19 cellular contexts compared by ENCODE assay signal in genomic region chr19:38114651-38115050, GRCh38.
DNase-seq lines count a peak whose midpoint lies in the region; ATAC-seq, FAIRE-seq and TF ChIP-seq lines count a peak whose summit lies in the region.
"Had no signal": no experiment of that assay in that cellular context is flagged by ENCODE, and none has a peak within 500 bp of the region (broad histone marks: within the 10 kb centered on the region; RNA-seq: fewer than 3 reads in every experiment).

No MANE protein-coding gene starts in this region.

- H3K9me3 ChIP-seq in A549 (no peaks in the 10 kb centered on the region), BLaER1 (peaks cover 31% of the 10 kb centered on the region), Loucy (ENCODE audit: insufficient read depth, low read depth, low read length) (no peaks in the 10 kb centered on the region)
- no peaks in the 10 kb centered on the region for H3K9me3 ChIP-seq in naive thymus-derived CD4-positive, alpha-beta T cell (ENCODE audit: control insufficient read depth in 2 of 3, low read length in 3 of 3)
- H3K9me3 ChIP-seq: Caco-2, SK-N-SH had no signal

- no peaks in the 10 kb centered on the region for H3K79me2 ChIP-seq in Loucy (ENCODE audit: insufficient read depth, low read length)
- H3K79me2 ChIP-seq in mesendoderm (ENCODE audit: control insufficient read depth, insufficient read depth, low read length), result no peaks in the 10 kb centered on the region

- no peak overlapping the region for H3K23ac ChIP-seq in mesendoderm (ENCODE audit: low read length)

- no peak overlapping the region for H2BK5ac ChIP-seq in mesendoderm (ENCODE audit: low read length)

- H3F3A ChIP-seq in Loucy (ENCODE audit: low read depth), result no peaks in the 10 kb centered on the region

- no peak for TF ChIP-seq CTCF in A549 (IDR thresholded peaks at IDR 0.05)
- TF ChIP-seq CTCF in Loucy (conservative IDR thresholded peaks at IDR 0.05; ENCODE audit: low read length), result no peak

- H3K4me2 ChIP-seq in A549 (no peak overlapping the region), BLaER1 (peak overlapping the region; percentile 68), Loucy (ENCODE audit: low read depth, low read length, poor library complexity, severe bottlenecking) (peak overlapping the region; percentile 82), mesendoderm (ENCODE audit: low read length) (no peak overlapping the region)
- H3K4me2 ChIP-seq: SK-N-SH had no signal

- no peak overlapping the region for H4K8ac ChIP-seq in mesendoderm (ENCODE audit: low read depth, low read length)

- no peaks in the 10 kb centered on the region for H3K79me1 ChIP-seq in mesendoderm (ENCODE audit: low read length)

- no peak overlapping the region for H2BK15ac ChIP-seq in mesendoderm (replicated peaks; ENCODE audit: low read depth)

- H4K20me1 ChIP-seq in BLaER1 (no peaks in the 10 kb centered on the region), Loucy (ENCODE audit: insufficient read depth, low read length, poor library complexity, severe bottlenecking) (no peaks in the 10 kb centered on the region)

- H3K27me3 Mint-ChIP-seq in naive thymus-derived CD4-positive, alpha-beta T cell, result no peaks in the 10 kb centered on the region
- H3K27me3 Mint-ChIP-seq: CD4-positive, alpha-beta T cell had no signal

- no peak for TF ChIP-seq RAD21 in A549 (conservative IDR thresholded peaks at IDR 0.05 in 1 of 2, IDR thresholded peaks at IDR 0.05 in 1 of 2)

- ATAC-seq in A549, result no peak; a peak in 1 of 6 replicates
- ATAC-seq in naive thymus-derived CD4-positive, alpha-beta T cell, result no peak
- ATAC-seq in GM18907 (IDR thresholded peaks at IDR 0.05; ENCODE audit: unreplicated experiment), result no peak
- ATAC-seq: K562 had no signal

- H4K5ac ChIP-seq in mesendoderm (ENCODE audit: low read length), result no peak overlapping the region

- 93% methylated on average over 12 of the region's 12 CpGs for WGBS in A549 (ENCODE audit: missing lambda C conversion rate)
- WGBS in mesendoderm (ENCODE audit: extremely low coverage, insufficient coverage, low lambda C conversion rate), result no CpG with 5 or more reads among the region's 12 CpGs

- peaks cover 0 to 6% (median 2%) of the 10 kb centered on the region in 11 donors for H3K9me3 Mint-ChIP-seq in naive thymus-derived CD4-positive, alpha-beta T cell
- H3K9me3 Mint-ChIP-seq: CD4-positive, alpha-beta T cell had no signal

- peak overlapping the region in 5 of 9 donors; percentile 6 to 28 (median 19) for H3K27ac Mint-ChIP-seq in naive thymus-derived CD4-positive, alpha-beta T cell
- H3K27ac Mint-ChIP-seq: CD4-positive, alpha-beta T cell had no signal

- TF ChIP-seq POLR2A in A549 (IDR thresholded peaks at IDR 0.05; ENCODE audit: low read length), result no peak

- POLR2A ChIA-PET in A549 (lab: Yijun Ruan, JAX), result no interaction called here
- POLR2A ChIA-PET in naive thymus-derived CD4-positive, alpha-beta T cell (lab: Charles Lee), result no interaction called here

- H3K27me3 ChIP-seq in BLaER1 (no peaks in the 10 kb centered on the region), Loucy (ENCODE audit: insufficient read depth, low read length, poor library complexity, severe bottlenecking) (no peaks in the 10 kb centered on the region), mesendoderm (ENCODE audit: insufficient read depth, low read length, poor library complexity) (no peaks in the 10 kb centered on the region)
- no peaks in the 10 kb centered on the region for H3K27me3 ChIP-seq in naive thymus-derived CD4-positive, alpha-beta T cell (ENCODE audit: control insufficient read depth in 2 of 2, insufficient read depth in 2 of 2, low read length in 2 of 2)

- H3K56ac ChIP-seq in mesendoderm (ENCODE audit: low read length), result no peak overlapping the region

- no peak for TF ChIP-seq EP300 in A549 (IDR thresholded peaks at IDR 0.05)

- H2AFZ ChIP-seq in Loucy (ENCODE audit: low read length), result 0 out of 2 replicates have a peak overlapping the region, but pooled peaks have one; percentile 50

- no peak for FAIRE-seq in A549 (lab: Jason Lieb, UNC)
- FAIRE-seq: K562 had no signal

- no peak overlapping the region for H3K4ac ChIP-seq in mesendoderm (ENCODE audit: low read depth, low read length)

- H3K36me3 ChIP-seq in BLaER1 (peaks cover 75% of the 10 kb centered on the region), Loucy (ENCODE audit: insufficient read depth, low read length) (peaks cover 22% of the 10 kb centered on the region; the same call in 1 of the 2 replicates), mesendoderm (ENCODE audit: control insufficient read depth, insufficient read depth, low read length) (peaks cover 7% of the 10 kb centered on the region)
- H3K36me3 ChIP-seq in naive thymus-derived CD4-positive, alpha-beta T cell (ENCODE audit: control insufficient read depth in 2 of 3, insufficient read depth in 3 of 3, low read length in 3 of 3), result peaks cover 0 to 37% (median 0%) of the 10 kb centered on the region in 3 experiments

- H3K9ac ChIP-seq in BLaER1 (no peak overlapping the region), Loucy (ENCODE audit: low read depth, low read length, poor library complexity, severe bottlenecking) (peak overlapping the region; percentile 70), mesendoderm (ENCODE audit: low read length) (no peak overlapping the region)
- H3K9ac ChIP-seq: SK-N-SH had no signal

- H3K9me2 ChIP-seq in Loucy (replicated peaks; ENCODE audit: low read depth, low read length), result no peaks in the 10 kb centered on the region
- H3K9me2 ChIP-seq: SK-N-SH had no signal

- peak overlapping the region in 1 of 10 donors; percentile 8 for H3K4me3 Mint-ChIP-seq in naive thymus-derived CD4-positive, alpha-beta T cell
- H3K4me3 Mint-ChIP-seq: CD4-positive, alpha-beta T cell had no signal

- peaks cover 8 to 68% (median 49%) of the 10 kb centered on the region in 5 donors for H3K36me3 Mint-ChIP-seq in naive thymus-derived CD4-positive, alpha-beta T cell

- no peak overlapping the region for H2BK120ac ChIP-seq in mesendoderm (ENCODE audit: low read depth, low read length)

- no peak overlapping the region for H3K27ac ChIP-seq in A549
- peak overlapping the region; percentile 48 for H3K27ac ChIP-seq in BLaER1
- no peak overlapping the region for H3K27ac ChIP-seq in naive thymus-derived CD4-positive, alpha-beta T cell (ENCODE audit: low read depth, low read length)
- H3K27ac ChIP-seq in mesendoderm (ENCODE audit: low read depth, low read length), result no peak overlapping the region

- H3K4me1 Mint-ChIP-seq in naive thymus-derived CD4-positive, alpha-beta T cell, result peaks cover 5 to 19% (median 15%) of the 10 kb centered on the region in 7 donors

- CTCF ChIA-PET in A549 (lab: Yijun Ruan, JAX), result interaction anchor here (0.9 to 3.2 kb wide), 10 partner anchors 12 to 216 kb away, joined by 3 to 14 read pairs (median 4); partner anchors contain the start of gene SIPA1L3
- CTCF ChIA-PET in naive thymus-derived CD4-positive, alpha-beta T cell (lab: Charles Lee), result no interaction called here

- H3K4me3 ChIP-seq in A549, result no peak overlapping the region
- no peak overlapping the region for H3K4me3 ChIP-seq in BLaER1
- H3K4me3 ChIP-seq in Loucy (ENCODE audit: low read length, poor library complexity, severe bottlenecking), result peak overlapping the region; percentile 40
- no peak overlapping the region for H3K4me3 ChIP-seq in naive thymus-derived CD4-positive, alpha-beta T cell (ENCODE audit: low read length)
- no peak overlapping the region for H3K4me3 ChIP-seq in mesendoderm (ENCODE audit: low read length)
- H3K4me3 ChIP-seq: K562 had no signal

- intact Hi-C loops in naive thymus-derived CD4-positive, alpha-beta T cell (cut with micrococcal nuclease), result no loop called here

- no peak overlapping the region for H2AK5ac ChIP-seq in mesendoderm (ENCODE audit: low read length)

- DNase-seq in A549 (ENCODE audit: low read depth in 1 of 2, low spot score in 1 of 2) (no peak), mesendoderm (no peak), 8988T (no peak)
- DNase-seq in naive thymus-derived CD4-positive, alpha-beta T cell, result no peak
- DNase-seq: AML-193; Caco-2; CD4-positive, alpha-beta T cell; GOT3; NCI-H187; NCI-H2107; NCI-H510A; NCI-H748 treated with DMSO at 0.1 percent for 48 hours; NK-92 treated with Interleukin-12 subunit alpha and Interleukin-12 subunit beta, amount 100 ng/mL, for 24 hours; SHP77; SK-N-SH had no signal

- H3K18ac ChIP-seq in mesendoderm (ENCODE audit: low read length), result no peak overlapping the region

- H3K4me1 ChIP-seq in A549 (no peaks in the 10 kb centered on the region), BLaER1 (peaks cover 40% of the 10 kb centered on the region), Loucy (ENCODE audit: insufficient read depth, low read length, poor library complexity, severe bottlenecking) (peaks cover 27% of the 10 kb centered on the region), mesendoderm (ENCODE audit: control insufficient read depth, low read depth, low read length) (no peaks in the 10 kb centered on the region)
- H3K4me1 ChIP-seq in naive thymus-derived CD4-positive, alpha-beta T cell (ENCODE audit: control insufficient read depth in 2 of 2, insufficient read depth in 2 of 2, low read length in 2 of 2), result peaks cover 0 to 5% of the 10 kb centered on the region in 2 donors
- H3K4me1 ChIP-seq: Caco-2 had no signal

TF ChIP-seq in A549, 52 proteins besides CTCF, POLR2A, EP300 and RAD21:
- 0 out of 2 replicates have a peak, but pooled peaks have one; percentile 62 for TF ChIP-seq POLR2AphosphoS2 (conservative IDR thresholded peaks at IDR 0.05; ENCODE audit: low read length)
- TF ChIP-seq RARB (CRISPR knock-in tag; IDR thresholded peaks at IDR 0.05), result no peak
- TF ChIP-seq CHD2 (IDR thresholded peaks at IDR 0.05; ENCODE audit: low read length, partially characterized antibody), result no peak
- no peak for TF ChIP-seq TFCP2L1 (CRISPR knock-in tag; IDR thresholded peaks at IDR 0.05)
- no peak for TF ChIP-seq CBX2 (IDR thresholded peaks at IDR 0.05; ENCODE audit: borderline replicate concordance, low read depth)
- TF ChIP-seq ELK1 (IDR thresholded peaks at IDR 0.05; ENCODE audit: low read depth, low read length), result no peak
- TF ChIP-seq USF2 (IDR thresholded peaks at IDR 0.05), result no peak
TF ChIP-seq in A549: peak in this region for 1.

Comparison
In these comparisons a context has a peak if more than half of its experiments do, and no peak if none do; other contexts are left out.
1. H3K4me2 ChIP-seq: peak in BLaER1 (single experiment) and Loucy (single experiment); none in A549 (single experiment) and mesendoderm (single experiment).